Comparison of ENCODE assay signal across 13 cellular contexts in genomic region chr16:77289331-77289809, GRCh38.
DNase-seq lines count a peak whose midpoint lies in the region; ATAC-seq and TF ChIP-seq lines count a peak whose summit lies in the region.
"Had no signal": no experiment of that assay in that cellular context is flagged by ENCODE, and none has a peak within 500 bp of the region (broad histone marks: within the 10 kb centered on the region; RNA-seq: fewer than 3 reads in every experiment).

No MANE protein-coding gene starts in this region.

- H3K4me2 ChIP-seq in SK-N-SH, result peak overlapping the region; percentile 39; the same call in 1 of the 2 replicates

- H3K79me2 ChIP-seq in SK-N-SH (ENCODE audit: insufficient read depth), result no peaks in the 10 kb centered on the region

- H3F3A ChIP-seq in SK-N-SH (replicated peaks; ENCODE audit: insufficient read depth), result peaks cover 20% of the 10 kb centered on the region

- H3K4me3 Mint-ChIP-seq in activated T-helper 1 cell treated with anti-CD3 and anti-CD28 coated beads, Interleukin-12 subunit alpha, Interleukin-12 subunit beta, Interleukin-2, Interleukin-4 antibody, amounts not matched to agents 30 ng/mL and 10 ng/mL and 1 ng/mL, durations not matched to agents 14 hours and 24 hours and 36 hours, result no peak overlapping the region
- H3K4me3 Mint-ChIP-seq: WTC11 had no signal

- POLR2A ChIA-PET in SK-N-SH (lab: Yijun Ruan, JAX), result no interaction called here

- CTCF ChIA-PET in SK-N-SH (lab: Yijun Ruan, JAX), result interaction anchor here (2.1 kb wide), 1 partner anchor 53 kb away, joined by 6 read pairs; no protein-coding TSS in a partner anchor

- no peaks in the 10 kb centered on the region for H3K9me3 Mint-ChIP-seq in activated T-helper 1 cell treated with anti-CD3 and anti-CD28 coated beads, Interleukin-12 subunit alpha, Interleukin-12 subunit beta, Interleukin-2, Interleukin-4 antibody, amounts not matched to agents 30 ng/mL and 10 ng/mL and 1 ng/mL, durations not matched to agents 14 hours and 24 hours and 36 hours
- H3K9me3 Mint-ChIP-seq: WTC11 had no signal

- TF ChIP-seq EP300 in SK-N-SH (IDR thresholded peaks at IDR 0.05; ENCODE audit: borderline replicate concordance in 1 of 2, low read depth in 1 of 2, low read length in 1 of 2), result peak in 1 of 2 experiments; percentile 75; a peak in 1 of 4 replicates

- no peaks in the 10 kb centered on the region for H3K4me1 Mint-ChIP-seq in activated T-helper 1 cell treated with anti-CD3 and anti-CD28 coated beads, Interleukin-12 subunit alpha, Interleukin-12 subunit beta, Interleukin-2, Interleukin-4 antibody, amounts not matched to agents 30 ng/mL and 10 ng/mL and 1 ng/mL, durations not matched to agents 14 hours and 24 hours and 36 hours (ENCODE audit: low read depth)

- no peaks in the 10 kb centered on the region for H3K36me3 Mint-ChIP-seq in activated T-helper 1 cell treated with anti-CD3 and anti-CD28 coated beads, Interleukin-12 subunit alpha, Interleukin-12 subunit beta, Interleukin-2, Interleukin-4 antibody, amounts not matched to agents 30 ng/mL and 10 ng/mL and 1 ng/mL, durations not matched to agents 14 hours and 24 hours and 36 hours (ENCODE audit: low read depth)
- H3K36me3 Mint-ChIP-seq: WTC11 had no signal

- peaks cover 7% of the 10 kb centered on the region for H3K27me3 Mint-ChIP-seq in activated T-helper 1 cell treated with anti-CD3 and anti-CD28 coated beads, Interleukin-12 subunit alpha, Interleukin-12 subunit beta, Interleukin-2, Interleukin-4 antibody, amounts not matched to agents 30 ng/mL and 10 ng/mL and 1 ng/mL, durations not matched to agents 14 hours and 24 hours and 36 hours (ENCODE audit: insufficient read depth)

- intact Hi-C loops in activated T-helper 1 cell treated with anti-CD3 and anti-CD28 coated beads, Interleukin-12 subunit alpha, Interleukin-12 subunit beta, Interleukin-2, Interleukin-4 antibody, amounts not matched to agents 30 ng/mL and 10 ng/mL and 1 ng/mL, durations not matched to agents 14 hours and 24 hours and 36 hours (cut with micrococcal nuclease), result no loop called here

- H3K27ac Mint-ChIP-seq in activated T-helper 1 cell treated with anti-CD3 and anti-CD28 coated beads, Interleukin-12 subunit alpha, Interleukin-12 subunit beta, Interleukin-2, Interleukin-4 antibody, amounts not matched to agents 30 ng/mL and 10 ng/mL and 1 ng/mL, durations not matched to agents 14 hours and 24 hours and 36 hours, result no peak overlapping the region
- H3K27ac Mint-ChIP-seq: WTC11 had no signal

- no peak for TF ChIP-seq CTCF in SK-N-SH (IDR thresholded peaks at IDR 0.05)
- TF ChIP-seq CTCF in foreskin keratinocyte (conservative IDR thresholded peaks at IDR 0.05), result no peak

- H3K9ac ChIP-seq in SK-N-SH, result no peak overlapping the region

- H3K36me3 ChIP-seq in SK-N-SH (replicated peaks in 1 of 2; ENCODE audit: control insufficient read depth in 1 of 2, insufficient read depth in 2 of 2, low read length in 1 of 2), result no peaks in the 10 kb centered on the region
- H3K36me3 ChIP-seq: uterus had no signal

- H3K27me3 ChIP-seq in SK-N-SH (ENCODE audit: insufficient read depth), result no peaks in the 10 kb centered on the region
- no peaks in the 10 kb centered on the region for H3K27me3 ChIP-seq in foreskin keratinocyte
- H3K27me3 ChIP-seq: uterus had no signal

- H3K9me2 ChIP-seq in SK-N-SH, result no peaks in the 10 kb centered on the region

- DNase-seq in HCEC 1CT, result peak; percentile 89
- DNase-seq in SK-N-SH, result peak; percentile 15
- DNase-seq in foreskin keratinocyte, result peak; percentile 17 to 58
- DNase-seq in stromal cell of bone marrow (ENCODE audit: low read depth), result peak; percentile 47
- DNase-seq in stimulated activated CD4-positive, alpha-beta T cell treated with anti-CD3 and anti-CD28 coated beads, Interleukin-2, amount 100 ng/mL, for 48 hours, result no peak
- DNase-seq in activated T-helper 1 cell treated with anti-CD3 and anti-CD28 coated beads, Interleukin-12 subunit alpha, Interleukin-12 subunit beta, Interleukin-2, Interleukin-4 antibody, amounts not matched to agents 30 ng/mL and 10 ng/mL and 1 ng/mL, durations not matched to agents 14 hours and 24 hours and 36 hours (ENCODE audit: low spot score), result no peak
- no peak for DNase-seq in NCI-H2196 (lab: John Stamatoyannopoulos, UW; ENCODE audit: unreplicated experiment)
- DNase-seq: activated effector memory CD4-positive, alpha-beta T cell treated with anti-CD3 and anti-CD28 coated beads, Interleukin-2, amount 50 U/mL, for 16 hours; mucosa of descending colon; NCI-H187 treated with DMSO at 0.1 percent for 48 hours; uterus had no signal

- no peaks in the 10 kb centered on the region for H4K20me1 ChIP-seq in SK-N-SH (ENCODE audit: insufficient read depth)

- H3K9me3 ChIP-seq in SK-N-SH, result no peaks in the 10 kb centered on the region
- H3K9me3 ChIP-seq: mucosa of descending colon, uterus had no signal

- H3K4me1 ChIP-seq in SK-N-SH (ENCODE audit: control insufficient read depth in 1 of 2, insufficient read depth in 2 of 2, low read depth in 1 of 2, low read length in 1 of 2) (peaks cover 5 to 12% of the 10 kb centered on the region in 2 experiments; a peak in 3 of 4 replicates), foreskin keratinocyte (peaks cover 16% of the 10 kb centered on the region)
- H3K4me1 ChIP-seq: uterus had no signal

- H3K27ac ChIP-seq in SK-N-SH (ENCODE audit: low read depth in 2 of 2, low read length in 1 of 2), result peak overlapping the region in 1 of 2 experiments; percentile 61; a peak in 2 of 4 replicates
- no peak overlapping the region for H3K27ac ChIP-seq in foreskin keratinocyte
- H3K27ac ChIP-seq: uterus had no signal

- WGBS in SK-N-SH (ENCODE audit: low lambda C conversion rate), result 0% methylated on average over 2 of the region's 2 CpGs

- ATAC-seq in foreskin keratinocyte, result peak; percentile 52
- ATAC-seq: mucosa of descending colon, sciatic nerve, WTC11 had no signal

- H3K4me3 ChIP-seq in SK-N-SH (ENCODE audit: low read depth in 2 of 2, low read length in 1 of 2), result no peak overlapping the region
- H3K4me3 ChIP-seq: mucosa of descending colon, uterus had no signal

- no peak for TF ChIP-seq RAD21 in SK-N-SH (IDR thresholded peaks at IDR 0.05; ENCODE audit: low read length)

- no peak overlapping the region for H2AFZ ChIP-seq in SK-N-SH (ENCODE audit: low read depth)

TF ChIP-seq in SK-N-SH, 30 proteins besides CTCF, POLR2A, EP300 and RAD21 (continues in another document):
- TF ChIP-seq ZBTB33 (IDR thresholded peaks at IDR 0.05; ENCODE audit: borderline replicate concordance, low read depth) (no peak), RXRA (IDR thresholded peaks at IDR 0.05; ENCODE audit: borderline replicate concordance, low read depth) (peak; percentile 37; the same call in 1 of the 2 replicates), NFIC (IDR thresholded peaks at IDR 0.05; ENCODE audit: borderline replicate concordance) (0 out of 2 replicates have a peak, but pooled peaks have one; percentile 17), SIN3A (IDR thresholded peaks at IDR 0.05; ENCODE audit: borderline replicate concordance, low read depth, low read length) (peak; percentile 9; the same call in 1 of the 2 replicates), FOXJ3 (CRISPR knock-in tag; IDR thresholded peaks at IDR 0.05) (no peak), USF1 (IDR thresholded peaks at IDR 0.05; ENCODE audit: borderline replicate concordance, low read depth) (peak; percentile 25; the same call in 1 of the 2 replicates), MEF2A (IDR thresholded peaks at IDR 0.05; ENCODE audit: borderline replicate concordance, low read depth) (no peak), PBX3 (IDR thresholded peaks at IDR 0.05) (peak; percentile 72), USF2 (IDR thresholded peaks at IDR 0.05; ENCODE audit: borderline replicate concordance, low read depth, low read length) (no peak), POLR2AphosphoS5 (IDR thresholded peaks at IDR 0.05; ENCODE audit: low read depth, low read length) (peak; percentile 33; the same call in 1 of the 2 replicates), FOSL2 (IDR thresholded peaks at IDR 0.05; ENCODE audit: borderline replicate concordance, low read depth) (peak; percentile 56; the same call in 1 of the 2 replicates)

Comparison
In these comparisons a context has a peak if more than half of its experiments do, and no peak if none do; other contexts are left out.
1. DNase-seq: peak in HCEC 1CT (single experiment), SK-N-SH (single experiment), foreskin keratinocyte (2 of 2) and stromal cell of bone marrow (single experiment); none in stimulated activated CD4-positive, alpha-beta T cell treated with anti-CD3 and anti-CD28 coated beads, Interleukin-2, amount 100 ng/mL, for 48 hours (0 of 2), activated T-helper 1 cell treated with anti-CD3 and anti-CD28 coated beads, Interleukin-12 subunit alpha, Interleukin-12 subunit beta, Interleukin-2, Interleukin-4 antibody, amounts not matched to agents 30 ng/mL and 10 ng/mL and 1 ng/mL, durations not matched to agents 14 hours and 24 hours and 36 hours (single experiment) and NCI-H2196 (single experiment).